9 cellular contexts compared by ENCODE assay signal in the genomic region with DNA sequence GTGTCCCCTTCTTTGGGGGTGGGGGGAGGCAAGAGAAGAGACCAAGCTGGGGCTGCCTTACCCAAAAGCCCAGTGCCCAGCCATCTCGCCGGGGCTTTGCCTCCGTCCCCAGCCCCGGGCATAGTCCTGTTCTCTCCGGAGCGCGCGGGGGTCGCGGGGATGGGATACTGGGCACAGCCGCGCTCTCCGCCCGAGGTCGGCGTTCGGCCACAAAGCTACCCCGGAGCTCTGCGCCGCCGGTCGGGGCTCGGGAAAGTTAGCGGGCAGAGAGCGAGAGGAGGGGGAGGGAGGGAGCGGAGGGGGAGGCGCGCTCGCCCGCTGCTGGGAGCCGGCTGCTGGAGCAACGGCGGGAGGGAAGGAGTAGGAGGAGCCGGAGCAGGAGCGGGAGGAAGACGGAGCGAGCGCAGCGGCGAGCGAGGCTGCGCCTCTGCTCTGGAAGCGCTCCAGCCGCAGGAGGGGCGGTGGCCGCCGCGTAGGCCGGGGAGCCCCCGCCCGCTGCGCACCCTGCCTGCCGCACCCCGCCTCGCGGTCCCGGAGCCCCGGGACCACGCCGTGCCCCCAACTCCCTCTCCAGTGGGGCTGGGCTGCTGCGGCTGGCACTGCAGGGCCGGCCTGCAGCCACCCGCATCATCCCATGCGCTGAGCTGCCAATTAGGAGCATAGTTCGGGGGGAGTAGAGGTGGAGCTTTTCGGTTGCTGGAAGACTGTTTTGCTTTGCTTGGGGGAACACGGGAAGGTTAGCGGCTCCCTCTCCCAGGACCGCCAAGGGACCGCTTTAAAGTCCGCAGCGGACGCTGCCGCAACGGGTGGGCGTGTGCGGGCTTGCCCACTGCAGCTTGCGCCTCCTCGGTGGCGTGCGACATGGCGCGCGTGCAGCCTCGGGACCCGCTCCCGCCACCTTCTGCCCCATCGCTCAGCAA. TPM values are rescaled to one million over a fixed set of nuclear protein-coding genes. Genes with fewer than 3 reads are reported as not detected.
DNase-seq lines count a peak whose midpoint lies in the region; ATAC-seq, FAIRE-seq and TF ChIP-seq lines count a peak whose summit lies in the region.
"Had no signal": no experiment of that assay in that cellular context is flagged by ENCODE, and none has a peak within 500 bp of the region (broad histone marks: within the 10 kb centered on the region; RNA-seq: fewer than 3 reads in every experiment).

A gene with protein sequence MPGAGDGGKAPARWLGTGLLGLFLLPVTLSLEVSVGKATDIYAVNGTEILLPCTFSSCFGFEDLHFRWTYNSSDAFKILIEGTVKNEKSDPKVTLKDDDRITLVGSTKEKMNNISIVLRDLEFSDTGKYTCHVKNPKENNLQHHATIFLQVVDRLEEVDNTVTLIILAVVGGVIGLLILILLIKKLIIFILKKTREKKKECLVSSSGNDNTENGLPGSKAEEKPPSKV (minus strand): TSS at position 272 of the 920 bp plus-strand sequence. CDS start 150 bp downstream, at position 122.

- no peaks in the 10 kb centered on the region for H4K20me1 ChIP-seq in endothelial cell of umbilical vein (replicated peaks; ENCODE audit: control insufficient read depth, extremely low read depth, insufficient read depth, low read length)

- CTCF ChIA-PET in endothelial cell of umbilical vein (lab: Charles Lee), result interaction anchor here (1.4 to 2.3 kb wide), 2 partner anchors 9 to 19 kb away, joined by 3 to 19 read pairs; no protein-coding TSS in a partner anchor

- H3K4me2 ChIP-seq in endothelial cell of umbilical vein (ENCODE audit: insufficient read depth, low read length), result peak within 1 kb of the TSS; percentile 45

- no peak within 1 kb of the TSS for H3K27ac Mint-ChIP-seq in CD14-positive monocyte
- no peak within 1 kb of the TSS for H3K27ac Mint-ChIP-seq in T-helper 2 cell treated with Interferon-gamma antibody and Interleukin-4, amounts not matched to agents 5 μg/mL and 100 μg/mL, for 36 hours

- under 1% methylated on average over 88 of the region's 88 CpGs for WGBS in HUES64
- WGBS in lung, 2 donors, result 1 to 2% methylated on average over 69 to 88 of the region's 88 CpGs

- peak within 1 kb of the TSS; percentile 71 for H3K4me3 ChIP-seq in HUES64 (ENCODE audit: low read length)
- peak within 1 kb of the TSS in 2 of 3 experiments; percentile 16 to 27 for H3K4me3 ChIP-seq in endothelial cell of umbilical vein (replicated peaks in 1 of 3; ENCODE audit: insufficient read depth in 1 of 3, low read depth in 1 of 3, low read length in 3 of 3)
- H3K4me3 ChIP-seq in lung, result peak within 1 kb of the TSS; percentile 37
- H3K4me3 ChIP-seq in thoracic aorta, result peak within 1 kb of the TSS; percentile 78

- H3K27me3 ChIP-seq in HUES64 (ENCODE audit: insufficient read depth, low read length) (peaks cover 99% of the 10 kb centered on the region), endothelial cell of umbilical vein (ENCODE audit: control insufficient read depth in 2 of 2, insufficient read depth in 2 of 2, low read length in 2 of 2) (peaks cover 74 to 80% of the 10 kb centered on the region in 2 experiments), lung (ENCODE audit: control insufficient read depth, insufficient read depth) (no peaks in the 10 kb centered on the region), thoracic aorta (replicated peaks; ENCODE audit: insufficient read depth) (peaks cover 12% of the 10 kb centered on the region)

- no peak within 1 kb of the TSS for H3K27ac ChIP-seq in HUES64 (ENCODE audit: low read depth, low read length)
- no peak within 1 kb of the TSS for H3K27ac ChIP-seq in endothelial cell of umbilical vein (ENCODE audit: insufficient read depth, low read depth, low read length)
- H3K27ac ChIP-seq in lung (ENCODE audit: low read depth in 1 of 2, low read length in 1 of 2), result no peak within 1 kb of the TSS
- H3K27ac ChIP-seq in thoracic aorta, result no peak within 1 kb of the TSS

- ATAC-seq in lung (ENCODE audit: insufficient read depth, low FRiP score), result peak; percentile 71
- no peak for ATAC-seq in thoracic aorta (ENCODE audit: insufficient number of reproducible peaks, low FRiP score, low read depth)

- H3K9me1 ChIP-seq in endothelial cell of umbilical vein (replicated peaks; ENCODE audit: control insufficient read depth, extremely low read depth, insufficient read depth, low read length), result no peaks in the 10 kb centered on the region

- no peak for TF ChIP-seq POLR2A in endothelial cell of umbilical vein (IDR thresholded peaks at IDR 0.05; ENCODE audit: low read depth, low read length)

- peak; percentile 83 for FAIRE-seq in endothelial cell of umbilical vein (lab: Jason Lieb, UNC)

- DNase-seq in CD14-positive monocyte (ENCODE audit: low spot score) (no peak), endothelial cell of umbilical vein (ENCODE audit: low read depth, low spot score) (peak; percentile 43), lung (ENCODE audit: low spot score) (peak; percentile 49), thoracic aorta (ENCODE audit: low spot score) (no peak), SKM-1 (lab: John Stamatoyannopoulos, UW; ENCODE audit: unreplicated experiment) (no peak)
- peak; percentile 16 for DNase-seq in T-helper 2 cell treated with Interferon-gamma antibody and Interleukin-4, amounts not matched to agents 5 μg/mL and 100 μg/mL, for 36 hours (ENCODE audit: low spot score)
- DNase-seq in activated effector memory CD4-positive, alpha-beta T cell treated with anti-CD3 and anti-CD28 coated beads, Interleukin-2, amount 50 U/mL, for 16 hours, result no peak

- H3K36me3 ChIP-seq in HUES64 (ENCODE audit: insufficient read depth, low read length) (no peaks in the 10 kb centered on the region), endothelial cell of umbilical vein (ENCODE audit: control insufficient read depth in 2 of 2, extremely low read depth in 1 of 2, insufficient read depth in 2 of 2, low read length in 2 of 2) (no peaks in the 10 kb centered on the region), lung (ENCODE audit: control insufficient read depth in 2 of 2, insufficient read depth in 2 of 2, low read length in 2 of 2) (no peaks in the 10 kb centered on the region), thoracic aorta (no peaks in the 10 kb centered on the region)

- H3K4me1 Mint-ChIP-seq in CD14-positive monocyte, result peaks cover 21% of the 10 kb centered on the region
- peaks cover 10% of the 10 kb centered on the region for H3K4me1 Mint-ChIP-seq in T-helper 2 cell treated with Interferon-gamma antibody and Interleukin-4, amounts not matched to agents 5 μg/mL and 100 μg/mL, for 36 hours (ENCODE audit: low read depth)

- TF ChIP-seq CTCF in CD14-positive monocyte (IDR thresholded peaks at IDR 0.05), result no peak
- TF ChIP-seq CTCF in endothelial cell of umbilical vein (IDR thresholded peaks at IDR 0.05; ENCODE audit: extremely low read depth in 1 of 2, insufficient read depth in 1 of 2, low read depth in 1 of 2, low read length in 2 of 2), result no peak
- TF ChIP-seq CTCF in lung (IDR thresholded peaks at IDR 0.05; ENCODE audit: control extremely low read depth, extremely low read depth), result no peak
- no peak for TF ChIP-seq CTCF in thoracic aorta (IDR thresholded peaks at IDR 0.05)

- dilution Hi-C loops in endothelial cell of umbilical vein (cut with MboI; ENCODE audit: extremely low pct_ligation_motif_present, low sequenced_read_pairs), result no loop called here

- H3K4me1 ChIP-seq in HUES64 (ENCODE audit: insufficient read depth, low read length), result peaks cover 37% of the 10 kb centered on the region
- peaks cover 3% of the 10 kb centered on the region for H3K4me1 ChIP-seq in endothelial cell of umbilical vein (ENCODE audit: control insufficient read depth, extremely low read depth, insufficient read depth, low read length)
- peaks cover 0 to 14% of the 10 kb centered on the region in 2 donors for H3K4me1 ChIP-seq in lung (ENCODE audit: control insufficient read depth in 2 of 2, insufficient read depth in 2 of 2, low read length in 2 of 2)
- peaks cover 0 to 15% of the 10 kb centered on the region in 2 donors for H3K4me1 ChIP-seq in thoracic aorta (ENCODE audit: control insufficient read depth in 1 of 2, low read depth in 2 of 2)

- H3K9ac ChIP-seq in HUES64 (ENCODE audit: low read depth, low read length) (no peak within 1 kb of the TSS), endothelial cell of umbilical vein (replicated peaks; ENCODE audit: extremely low read depth, insufficient read depth, low read length) (no peak within 1 kb of the TSS)

- peaks cover 5 to 8% of the 10 kb centered on the region in 2 donors for H3K36me3 Mint-ChIP-seq in CD14-positive monocyte
- no peaks in the 10 kb centered on the region for H3K36me3 Mint-ChIP-seq in T-helper 2 cell treated with Interferon-gamma antibody and Interleukin-4, amounts not matched to agents 5 μg/mL and 100 μg/mL, for 36 hours (ENCODE audit: low read depth)

- peak within 1 kb of the TSS; percentile 62 to 84 for H3K4me3 Mint-ChIP-seq in CD14-positive monocyte
- peak within 1 kb of the TSS; percentile 69 for H3K4me3 Mint-ChIP-seq in T-helper 2 cell treated with Interferon-gamma antibody and Interleukin-4, amounts not matched to agents 5 μg/mL and 100 μg/mL, for 36 hours

- peak within 1 kb of the TSS; percentile 66 for H2AFZ ChIP-seq in endothelial cell of umbilical vein (ENCODE audit: low read depth, low read length)

- H3K9me3 Mint-ChIP-seq in CD14-positive monocyte, result peaks cover 0 to 15% (median 4%) of the 10 kb centered on the region in 7 donors
- H3K9me3 Mint-ChIP-seq in T-helper 2 cell treated with Interferon-gamma antibody and Interleukin-4, amounts not matched to agents 5 μg/mL and 100 μg/mL, for 36 hours, result no peaks in the 10 kb centered on the region

- no TSS peak for BruUV-seq in endothelial cell of umbilical vein (replicated peaks; lab: Mats Ljungman, UMichigan)

- H3K27me3 Mint-ChIP-seq in CD14-positive monocyte (ENCODE audit: low read depth in 3 of 3), result peaks cover 65 to 74% (median 73%) of the 10 kb centered on the region in 3 donors
- H3K27me3 Mint-ChIP-seq in T-helper 2 cell treated with Interferon-gamma antibody and Interleukin-4, amounts not matched to agents 5 μg/mL and 100 μg/mL, for 36 hours (ENCODE audit: low read depth), result peaks cover 86% of the 10 kb centered on the region

- no peaks in the 10 kb centered on the region for H3K79me2 ChIP-seq in endothelial cell of umbilical vein (ENCODE audit: control insufficient read depth, insufficient read depth, low read length)

- intact Hi-C loops in CD14-positive monocyte (cut with micrococcal nuclease), result no loop called here
- intact Hi-C loops in endothelial cell of umbilical vein (cut with micrococcal nuclease), result no loop called here

- POLR2A ChIA-PET in endothelial cell of umbilical vein (lab: Charles Lee), result no interaction called here

- H3K9me3 ChIP-seq in HUES64 (ENCODE audit: insufficient read depth, low read depth, low read length) (no peaks in the 10 kb centered on the region), endothelial cell of umbilical vein (replicated peaks; ENCODE audit: control insufficient read depth, insufficient read depth, low read length) (no peaks in the 10 kb centered on the region), lung (ENCODE audit: control insufficient read depth in 2 of 2, insufficient read depth in 1 of 2, low read length in 1 of 2) (peaks cover 0 to 2% of the 10 kb centered on the region in 2 donors), thoracic aorta (no peaks in the 10 kb centered on the region)

RNA-seq across cellular contexts. Expression of the gene that starts here (rescaled TPM):
- not detected for polyA plus RNA-seq in CD14-positive monocyte
- polyA plus RNA-seq in HUES64 (2013, experiment 1 of 2), result 1.8 TPM
- polyA plus RNA-seq in HUES64 (2013, experiment 2 of 2), result 2.0 TPM
- total RNA-seq in endothelial cell of umbilical vein, result 0.13 and 0.23 TPM in 2 replicates
- 0.05 and 0.06 TPM in 2 replicates for polyA plus RNA-seq in endothelial cell of umbilical vein
- polyA plus RNA-seq in endothelial cell of umbilical vein (2011; cell fraction: cytosol; rRNA removed), result 0.05 and 0.10 TPM in 2 replicates
- 0.13 and 0.17 TPM in 2 replicates for polyA plus RNA-seq in endothelial cell of umbilical vein (2011; cell fraction: nucleus; rRNA removed)
- polyA plus RNA-seq in endothelial cell of umbilical vein (2012), result 0.35 and 0.53 TPM in 2 replicates
- polyA minus RNA-seq in endothelial cell of umbilical vein, result 0.06 and 0.17 TPM in 2 replicates
- not detected for polyA minus RNA-seq in endothelial cell of umbilical vein (2011; cell fraction: cytosol; rRNA and poly(A)+ RNA removed)
- polyA minus RNA-seq in endothelial cell of umbilical vein (2011; cell fraction: nucleus; rRNA and poly(A)+ RNA removed), result 0.10 TPM in 1 of 2 replicates, not detected in the other
- 1 to 10 TPM; 3.1 to 5.2 TPM for total RNA-seq in lung
- 1 to 10 TPM in 1 of 2 donors, under 1 TPM in 1; 0.95 to 1.5 TPM for polyA plus RNA-seq in lung
- 1 to 10 TPM; 2.0 to 2.4 TPM for total RNA-seq in thoracic aorta
- total RNA-seq: lung microvascular endothelial cell had no signal

Comparison
In these comparisons a context has a peak if more than half of its experiments do, and no peak if none do; other contexts are left out.
1. Peak in DNase-seq, H3K4me3 ChIP-seq and H3K4me2 ChIP-seq in endothelial cell of umbilical vein; RNA of the gene not detected or under 1 TPM.
2. DNase-seq: peak in T-helper 2 cell treated with Interferon-gamma antibody and Interleukin-4, amounts not matched to agents 5 μg/mL and 100 μg/mL, for 36 hours (single experiment) and lung (single experiment); none in CD14-positive monocyte (single experiment), thoracic aorta (single experiment), SKM-1 (single experiment) and activated effector memory CD4-positive, alpha-beta T cell treated with anti-CD3 and anti-CD28 coated beads, Interleukin-2, amount 50 U/mL, for 16 hours (single experiment).
3. H3K4me3 ChIP-seq: peak in every context shown above with its lines; median percentile 78 in thoracic aorta; 71 in HUES64; 37 in lung; 22 in endothelial cell of umbilical vein.